Comparison of ENCODE assay signal across 13 cellular contexts in the genomic region with DNA sequence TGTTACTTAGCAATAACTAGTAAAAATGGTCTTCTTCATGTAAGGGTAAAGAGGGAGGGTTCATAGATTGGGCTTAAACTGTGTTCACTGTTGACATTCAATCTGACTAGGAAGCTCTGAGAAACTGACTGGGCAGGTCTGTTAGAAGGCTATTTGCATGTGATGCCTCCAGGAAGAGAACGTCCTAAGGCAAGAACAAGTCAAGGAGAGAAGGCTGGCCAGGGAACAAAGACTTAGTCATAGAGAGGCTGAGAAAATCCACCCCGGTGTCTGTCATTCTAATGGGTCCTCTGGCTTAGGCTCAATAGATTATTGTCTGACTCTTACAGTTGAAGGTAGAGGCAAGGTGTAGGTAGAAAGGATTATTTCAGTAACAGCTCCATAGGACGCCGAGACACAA. TPM values are rescaled to one million over a fixed set of nuclear protein-coding genes. Genes with fewer than 3 reads are reported as not detected.
DNase-seq lines count a peak whose midpoint lies in the region; ATAC-seq and TF ChIP-seq lines count a peak whose summit lies in the region.
"Had no signal": no experiment of that assay in that cellular context is flagged by ENCODE, and none has a peak within 500 bp of the region (broad histone marks: within the 10 kb centered on the region; RNA-seq: fewer than 3 reads in every experiment).

No MANE protein-coding gene starts in this region.

- H3K4me3 Mint-ChIP-seq in activated T-cell treated with anti-CD3 and anti-CD28 coated beads, Interleukin-2, amount 50 U/mL, for 72 hours, result peak overlapping the region; percentile 18 to 39
- H3K4me3 Mint-ChIP-seq in stimulated activated naive CD8-positive, alpha-beta T cell treated with anti-CD3 and anti-CD28 coated beads, Interleukin-15, amount 100 ng/mL, for 72 hours, result no peak overlapping the region

- POLR2A ChIA-PET in RWPE1 (lab: Yijun Ruan, JAX; ENCODE audit: low non-redundant PET), result no interaction called here

- DNase-seq in activated T-cell treated with anti-CD3 and anti-CD28 coated beads, Interleukin-2, amount 50 U/mL, for 72 hours, result no peak
- no peak for DNase-seq in activated T-cell treated with anti-CD3 and anti-CD28 coated beads, Interleukin-2, amount 50 U/mL, for 48 hours
- DNase-seq in RWPE1 (ENCODE audit: low spot score) (peak; percentile 53), foreskin keratinocyte (peak; percentile 76 to 89), NCI-H1694 (lab: John Stamatoyannopoulos, UW) (no peak), occipital lobe (lab: John Stamatoyannopoulos, UW) (no peak)
- DNase-seq in stimulated activated naive CD8-positive, alpha-beta T cell treated with anti-CD3 and anti-CD28 coated beads, Interleukin-15, amount 100 ng/mL, for 72 hours, result no peak
- DNase-seq: GF-D8, GOT3, heart left ventricle, NCI-H2171 had no signal

- no peaks in the 10 kb centered on the region for H3K27me3 Mint-ChIP-seq in activated T-cell treated with anti-CD3 and anti-CD28 coated beads, Interleukin-2, amount 50 U/mL, for 72 hours (ENCODE audit: low read depth)
- H3K27me3 Mint-ChIP-seq in stimulated activated naive CD8-positive, alpha-beta T cell treated with anti-CD3 and anti-CD28 coated beads, Interleukin-15, amount 100 ng/mL, for 72 hours, result peaks cover 7% of the 10 kb centered on the region

- peak overlapping the region; percentile 74 for H3K27ac Mint-ChIP-seq in activated T-cell treated with anti-CD3 and anti-CD28 coated beads, Interleukin-2, amount 50 U/mL, for 72 hours
- peak overlapping the region; percentile 18 to 83 for H3K27ac Mint-ChIP-seq in stimulated activated naive CD8-positive, alpha-beta T cell treated with anti-CD3 and anti-CD28 coated beads, Interleukin-15, amount 100 ng/mL, for 72 hours

- CTCF ChIA-PET in RWPE1 (lab: Yijun Ruan, JAX), result interaction anchor here (0.7 to 0.8 kb wide), 2 partner anchors 9 to 32 kb away, joined by 3 read pairs; no protein-coding TSS in a partner anchor

- no peak for ATAC-seq in activated T-cell treated with anti-CD3 and anti-CD28 coated beads, Interleukin-2, amount 50 U/mL, for 72 hours (replicated peaks in 1 of 2)
- ATAC-seq in foreskin keratinocyte (peak; percentile 90), GM18861 (IDR thresholded peaks at IDR 0.05; ENCODE audit: unreplicated experiment) (no peak)
- no peak for ATAC-seq in stimulated activated naive CD8-positive, alpha-beta T cell treated with anti-CD3 and anti-CD28 coated beads, Interleukin-15, amount 100 ng/mL, for 72 hours

- no peak for TF ChIP-seq CTCF in RWPE1 (conservative IDR thresholded peaks at IDR 0.05; ENCODE audit: low read depth)
- no peak for TF ChIP-seq CTCF in foreskin keratinocyte (conservative IDR thresholded peaks at IDR 0.05)

- H3K4me1 Mint-ChIP-seq in activated T-cell treated with anti-CD3 and anti-CD28 coated beads, Interleukin-2, amount 50 U/mL, for 72 hours (ENCODE audit: low read depth), result peaks cover 55% of the 10 kb centered on the region
- peaks cover 60% of the 10 kb centered on the region for H3K4me1 Mint-ChIP-seq in stimulated activated naive CD8-positive, alpha-beta T cell treated with anti-CD3 and anti-CD28 coated beads, Interleukin-15, amount 100 ng/mL, for 72 hours

- peaks cover 28% of the 10 kb centered on the region for H3K4me1 ChIP-seq in foreskin keratinocyte

- H3K9me3 Mint-ChIP-seq in activated T-cell treated with anti-CD3 and anti-CD28 coated beads, Interleukin-2, amount 50 U/mL, for 72 hours, result peaks cover 2 to 4% of the 10 kb centered on the region in 2 donors
- H3K9me3 Mint-ChIP-seq in stimulated activated naive CD8-positive, alpha-beta T cell treated with anti-CD3 and anti-CD28 coated beads, Interleukin-15, amount 100 ng/mL, for 72 hours, result peaks cover 0 to 12% of the 10 kb centered on the region in 2 donors

- H3K36me3 Mint-ChIP-seq in activated T-cell treated with anti-CD3 and anti-CD28 coated beads, Interleukin-2, amount 50 U/mL, for 72 hours (ENCODE audit: insufficient read depth in 2 of 2), result peaks cover 5 to 7% of the 10 kb centered on the region in 2 donors

- H3K27ac ChIP-seq in RWPE1 (peak overlapping the region; percentile 47; the same call in 1 of the 2 replicates), foreskin keratinocyte (peak overlapping the region; percentile 50)
- H3K27ac ChIP-seq: VCaP had no signal

- H3K27me3 ChIP-seq in foreskin keratinocyte, result no peaks in the 10 kb centered on the region
- H3K27me3 ChIP-seq: heart left ventricle had no signal

RNA-seq across cellular contexts. Expression of gene CD44, which starts 50.3 kb away (rescaled TPM):
- total RNA-seq in activated T-cell treated with anti-CD3 and anti-CD28 coated beads, Interleukin-2, amount 50 U/mL, for 72 hours, result 100 to 1,000 TPM; 385 to 504 TPM
- total RNA-seq in foreskin keratinocyte (1,058 and 1,283 TPM in 2 replicates), occipital lobe (6.2 TPM)
- polyA plus RNA-seq in foreskin keratinocyte, result 489 and 531 TPM in 2 replicates

Comparison
In these comparisons a context has a peak if more than half of its experiments do, and no peak if none do; other contexts are left out.
1. DNase-seq: peak in RWPE1 (single experiment) and foreskin keratinocyte (2 of 2); none in activated T-cell treated with anti-CD3 and anti-CD28 coated beads, Interleukin-2, amount 50 U/mL, for 72 hours (0 of 2), activated T-cell treated with anti-CD3 and anti-CD28 coated beads, Interleukin-2, amount 50 U/mL, for 48 hours (0 of 2), stimulated activated naive CD8-positive, alpha-beta T cell treated with anti-CD3 and anti-CD28 coated beads, Interleukin-15, amount 100 ng/mL, for 72 hours (0 of 2), NCI-H1694 (single experiment) and occipital lobe (single experiment).
2. H3K4me3 Mint-ChIP-seq: peak in activated T-cell treated with anti-CD3 and anti-CD28 coated beads, Interleukin-2, amount 50 U/mL, for 72 hours (2 of 2); none in stimulated activated naive CD8-positive, alpha-beta T cell treated with anti-CD3 and anti-CD28 coated beads, Interleukin-15, amount 100 ng/mL, for 72 hours (0 of 2).
3. RNA of gene CD44, which starts 50.3 kb away (total RNA-seq): 1,058 to 1,283 TPM in foreskin keratinocyte and 385 to 504 TPM in activated T-cell treated with anti-CD3 and anti-CD28 coated beads, Interleukin-2, amount 50 U/mL, for 72 hours; 6.2 TPM in occipital lobe (single experiment); every median in the first group is over 10 times any median in the second.